Comparison of ENCODE assay signal across 11 cellular contexts in genomic region chr18:57428221-57429150, GRCh38. TPM values are rescaled to one million over a fixed set of nuclear protein-coding genes. Genes with fewer than 3 reads are reported as not detected.
DNase-seq lines count a peak whose midpoint lies in the region; ATAC-seq, FAIRE-seq and TF ChIP-seq lines count a peak whose summit lies in the region.
"Had no signal": no experiment of that assay in that cellular context is flagged by ENCODE, and none has a peak within 500 bp of the region (broad histone marks: within the 10 kb centered on the region; RNA-seq: fewer than 3 reads in every experiment).

No MANE protein-coding gene starts in this region.

- ATAC-seq in WTC11 = peak; percentile 10
- no peak for ATAC-seq in HG02981 (IDR thresholded peaks at IDR 0.05; ENCODE audit: unreplicated experiment)

- peaks cover 95% of the 10 kb centered on the region for H3K27me3 Mint-ChIP-seq in WTC11 (ENCODE audit: low read depth)

- no peaks in the 10 kb centered on the region for H3K9me3 ChIP-seq in small intestine (ENCODE audit: control insufficient read depth, low read depth)
- H3K9me3 ChIP-seq: adrenal gland had no signal

- H3K4me3 Mint-ChIP-seq in WTC11 = peak overlapping the region; percentile 68

- no peaks in the 10 kb centered on the region for H3K36me3 Mint-ChIP-seq in WTC11

- no peak for FAIRE-seq in small intestine (lab: Jason Lieb, UNC)

- 2 to 9% (median 5%) methylated on average over 79 to 99 of the region's 99 CpGs for WGBS in small intestine, 3 donors

- H3K27ac Mint-ChIP-seq in WTC11 = no peak overlapping the region

- in situ Hi-C loops in GM13977 (cut with MboI; ENCODE audit: low pct_unique_long_range_greater_than_20kb, low sequenced_read_pairs, unreplicated experiment) = loop anchor here (25.0 kb wide), 1 partner anchor 566 kb away; no protein-coding TSS in a partner anchor

- no peaks in the 10 kb centered on the region for H3K4me1 ChIP-seq in small intestine (ENCODE audit: control insufficient read depth in 2 of 2, insufficient read depth in 1 of 2, low read depth in 1 of 2, low read length in 1 of 2)
- H3K4me1 ChIP-seq: adrenal gland, SJSA1 had no signal

- no peaks in the 10 kb centered on the region for H3K9me3 Mint-ChIP-seq in WTC11

- DNase-seq in GM13977 (ENCODE audit: low spot score) (peak; percentile 42), WTC11 (ENCODE audit: low spot score) (peak; percentile 38), iPS-NIHi11 (ENCODE audit: low spot score) (peak; percentile 53), small intestine (peak; percentile 30), SIG-M5 treated with dmso at 0.1 percent for 504 hours (lab: John Stamatoyannopoulos, UW; ENCODE audit: unreplicated experiment) (no peak), NCI-H2107 (lab: John Stamatoyannopoulos, UW) (no peak)
- DNase-seq: activated CD4-positive, alpha-beta T cell treated with anti-CD3 and anti-CD28 coated beads, Interleukin-2, amount 50 U/mL, for 1 hour; adrenal gland; DMS79 treated with DMSO at 0.1 percent for 48 hours had no signal

- H3K36me3 ChIP-seq in small intestine (ENCODE audit: control insufficient read depth in 2 of 2, insufficient read depth in 2 of 2, low read length in 2 of 2) = no peaks in the 10 kb centered on the region
- H3K36me3 ChIP-seq: adrenal gland, SJSA1 had no signal

- peaks cover 0 to 33% of the 10 kb centered on the region in 2 donors for H3K27me3 ChIP-seq in small intestine (ENCODE audit: control insufficient read depth in 2 of 2, insufficient read depth in 2 of 2, low read length in 2 of 2)

- POLR2A ChIA-PET in WTC11 (lab: Charles Lee) = no interaction called here

- H3K27ac ChIP-seq in small intestine (ENCODE audit: low read depth in 1 of 2, low read length in 1 of 2) = peak overlapping the region; percentile 94 to 99
- H3K27ac ChIP-seq: adrenal gland, SJSA1 had no signal

- TF ChIP-seq CTCF in GM13977 (IDR thresholded peaks at IDR 0.05; ENCODE audit: extremely low read depth, insufficient read depth, missing control alignments) = no peak
- no peak for TF ChIP-seq CTCF in WTC11 (IDR thresholded peaks at IDR 0.05)

- CTCF ChIA-PET in WTC11 (lab: Charles Lee) = interaction anchor here (0.6 to 5.2 kb wide), 4 partner anchors 11 to 423 kb away, joined by 3 to 35 read pairs (median 5); no protein-coding TSS in a partner anchor

- peaks cover 45% of the 10 kb centered on the region for H3K4me1 Mint-ChIP-seq in WTC11

- peak overlapping the region in 1 of 2 donors; percentile 70 for H3K4me3 ChIP-seq in small intestine (ENCODE audit: low read depth in 1 of 2, low read length in 2 of 2)
- H3K4me3 ChIP-seq: SJSA1 had no signal

TF ChIP-seq in WTC11, 78 proteins besides CTCF, POLR2A, EP300 and RAD21:
- TF ChIP-seq, protein P1, sequence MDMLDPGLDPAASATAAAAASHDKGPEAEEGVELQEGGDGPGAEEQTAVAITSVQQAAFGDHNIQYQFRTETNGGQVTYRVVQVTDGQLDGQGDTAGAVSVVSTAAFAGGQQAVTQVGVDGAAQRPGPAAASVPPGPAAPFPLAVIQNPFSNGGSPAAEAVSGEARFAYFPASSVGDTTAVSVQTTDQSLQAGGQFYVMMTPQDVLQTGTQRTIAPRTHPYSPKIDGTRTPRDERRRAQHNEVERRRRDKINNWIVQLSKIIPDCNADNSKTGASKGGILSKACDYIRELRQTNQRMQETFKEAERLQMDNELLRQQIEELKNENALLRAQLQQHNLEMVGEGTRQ (CRISPR knock-in tag; IDR thresholded peaks at IDR 0.05) = no peak
- TF ChIP-seq ZNF121 (CRISPR knock-in tag; IDR thresholded peaks at IDR 0.05) (no peak), ZNF232 (CRISPR knock-in tag; IDR thresholded peaks at IDR 0.05) (0 out of 2 replicates have a peak, but pooled peaks have one; percentile 25), IRF2 (CRISPR knock-in tag; IDR thresholded peaks at IDR 0.05; ENCODE audit: borderline replicate concordance, low read depth) (no peak), RORB (CRISPR knock-in tag; IDR thresholded peaks at IDR 0.05) (no peak)
- TF ChIP-seq, protein P2, sequence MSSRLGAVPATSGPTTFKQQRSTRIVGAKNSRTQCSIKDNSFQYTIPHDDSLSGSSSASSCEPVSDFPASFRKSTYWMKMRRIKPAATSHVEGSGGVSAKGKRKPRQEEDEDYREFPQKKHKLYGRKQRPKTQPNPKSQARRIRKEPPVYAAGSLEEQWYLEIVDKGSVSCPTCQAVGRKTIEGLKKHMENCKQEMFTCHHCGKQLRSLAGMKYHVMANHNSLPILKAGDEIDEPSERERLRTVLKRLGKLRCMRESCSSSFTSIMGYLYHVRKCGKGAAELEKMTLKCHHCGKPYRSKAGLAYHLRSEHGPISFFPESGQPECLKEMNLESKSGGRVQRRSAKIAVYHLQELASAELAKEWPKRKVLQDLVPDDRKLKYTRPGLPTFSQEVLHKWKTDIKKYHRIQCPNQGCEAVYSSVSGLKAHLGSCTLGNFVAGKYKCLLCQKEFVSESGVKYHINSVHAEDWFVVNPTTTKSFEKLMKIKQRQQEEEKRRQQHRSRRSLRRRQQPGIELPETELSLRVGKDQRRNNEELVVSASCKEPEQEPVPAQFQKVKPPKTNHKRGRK (CRISPR knock-in tag; IDR thresholded peaks at IDR 0.05; ENCODE audit: borderline replicate concordance) = no peak

RNA-seq across cellular contexts. Expression of gene ONECUT2, which starts 6.7 kb away (rescaled TPM):
- total RNA-seq in WTC11 (2021) = 0.87 to 1.9 TPM (median 1.6 TPM) in 3 replicates
- polyA plus RNA-seq in small intestine = 1 to 10 TPM; 6.5 to 9.2 (median 6.9) TPM

Comparison
In these comparisons a context has a peak if more than half of its experiments do, and no peak if none do; other contexts are left out.
1. DNase-seq: peak in GM13977 (single experiment), WTC11 (single experiment), iPS-NIHi11 (single experiment) and small intestine (single experiment); none in SIG-M5 treated with dmso at 0.1 percent for 504 hours (single experiment) and NCI-H2107 (single experiment).